11 cellular contexts compared by ENCODE assay signal in the genomic region with DNA sequence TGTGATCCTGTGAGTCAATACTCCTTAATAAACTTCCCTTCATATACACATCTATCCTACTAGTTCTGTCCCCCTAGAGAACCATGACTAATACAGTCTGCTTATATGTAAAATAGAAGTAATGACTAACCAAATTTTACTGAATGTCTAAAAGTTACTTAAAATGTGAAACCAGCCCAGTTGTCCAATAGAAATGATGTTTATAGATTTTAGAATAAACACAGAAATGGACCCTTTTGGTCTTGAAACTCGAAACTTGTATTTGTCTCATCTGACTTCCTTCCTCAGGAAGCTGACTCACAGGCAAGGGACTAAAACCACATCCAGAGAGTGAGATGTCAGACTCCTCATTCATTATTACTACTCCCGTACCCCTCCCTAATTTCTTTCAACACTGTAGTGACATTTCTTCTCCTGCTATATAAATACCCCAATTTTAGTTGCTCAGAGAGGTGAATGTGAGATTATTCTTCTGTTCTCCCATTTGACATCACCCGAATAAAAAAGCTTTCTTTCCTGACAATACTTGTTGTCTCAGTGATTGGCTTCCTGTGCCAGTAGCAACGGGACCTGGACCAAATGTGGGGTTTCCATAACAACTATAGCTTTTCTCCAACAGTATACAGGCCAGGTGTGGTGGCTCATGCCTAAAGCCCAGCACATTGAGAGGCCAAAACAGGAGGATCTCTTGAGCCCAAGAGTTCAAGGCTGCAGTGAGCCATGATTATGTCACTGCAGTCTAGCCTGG.
DNase-seq lines count a peak whose midpoint lies in the region; ATAC-seq and TF ChIP-seq lines count a peak whose summit lies in the region.
"Had no signal": no experiment of that assay in that cellular context is flagged by ENCODE, and none has a peak within 500 bp of the region (broad histone marks: within the 10 kb centered on the region; RNA-seq: fewer than 3 reads in every experiment).

No MANE protein-coding gene starts in this region.

- no peaks in the 10 kb centered on the region for H3K36me3 Mint-ChIP-seq in CD4-positive, alpha-beta T cell (ENCODE audit: low read depth)
- H3K36me3 Mint-ChIP-seq: stimulated activated naive B cell treated with anti-CD40 and anti-IgM and Interleukin-4, amounts not matched to agents 10 μg/mL and 1 μg/mL and 100 μg/mL, for 72 hours had no signal

- H3K27me3 ChIP-seq in BLaER1 treated with 17β-estradiol and CSF1 and Interleukin-3, amounts not matched to agents 10 nM and 100 nM, result no peaks in the 10 kb centered on the region
- no peaks in the 10 kb centered on the region for H3K27me3 ChIP-seq in CD4-positive, alpha-beta T cell (ENCODE audit: control insufficient read depth, insufficient read depth, low read length)

- POLR2A ChIA-PET in CD4-positive, alpha-beta T cell (lab: Charles Lee), result no interaction called here

- intact Hi-C loops in CD4-positive, alpha-beta T cell (cut with DNase I, micrococcal nuclease), result no loop called here
- intact Hi-C loops in posterior cingulate gyrus (cut with DNase I), result no loop called here

- peaks cover 18 to 36% (median 22%) of the 10 kb centered on the region in 10 experiments for H3K4me1 ChIP-seq in BLaER1 treated with 17β-estradiol and CSF1 and Interleukin-3, amounts not matched to agents 10 nM and 100 nM

- CTCF ChIA-PET in CD4-positive, alpha-beta T cell (lab: Charles Lee), result no interaction called here

- H3K27me3 Mint-ChIP-seq in CD4-positive, alpha-beta T cell, result no peaks in the 10 kb centered on the region
- H3K27me3 Mint-ChIP-seq: stimulated activated naive B cell treated with anti-CD40 and anti-IgM and Interleukin-4, amounts not matched to agents 10 μg/mL and 1 μg/mL and 100 μg/mL, for 72 hours had no signal

- H3K4me2 ChIP-seq in BLaER1 treated with 17β-estradiol and CSF1 and Interleukin-3, amounts not matched to agents 10 nM and 100 nM, result peak overlapping the region; percentile 57 to 90 (median 83)

- H3K4me3 Mint-ChIP-seq in CD4-positive, alpha-beta T cell, result no peak overlapping the region
- H3K4me3 Mint-ChIP-seq: stimulated activated naive B cell treated with anti-CD40 and anti-IgM and Interleukin-4, amounts not matched to agents 10 μg/mL and 1 μg/mL and 100 μg/mL, for 72 hours had no signal

- DNase-seq in KG1 (lab: John Stamatoyannopoulos, UW) (peak; percentile 38), dermis blood vessel endothelial cell (peak; percentile 71), posterior cingulate gyrus (no peak), NCI-H774 (lab: John Stamatoyannopoulos, UW) (no peak)
- no peak for DNase-seq in CD4-positive, alpha-beta T cell
- DNase-seq in effector CD8-positive, alpha-beta T cell (lab: John Stamatoyannopoulos, UW), result no peak
- DNase-seq: DMS79; NCI-H2029 treated with DMSO at 0.1 percent for 48 hours; stimulated activated naive B cell treated with anti-CD40 and anti-IgM and Interleukin-4, amounts not matched to agents 10 μg/mL and 1 μg/mL and 100 μg/mL, for 72 hours had no signal

- no peak overlapping the region for H3K27ac Mint-ChIP-seq in CD4-positive, alpha-beta T cell
- H3K27ac Mint-ChIP-seq: stimulated activated naive B cell treated with anti-CD40 and anti-IgM and Interleukin-4, amounts not matched to agents 10 μg/mL and 1 μg/mL and 100 μg/mL, for 72 hours had no signal

- H3K9ac ChIP-seq in BLaER1 treated with 17β-estradiol and CSF1 and Interleukin-3, amounts not matched to agents 10 nM and 100 nM, result peak overlapping the region in 10 of 11 experiments; percentile 36 to 69 (median 65); a peak in 18 of 22 replicates

- TF ChIP-seq CTCF in CD4-positive, alpha-beta T cell (IDR thresholded peaks at IDR 0.05), result no peak

- peaks cover 6% of the 10 kb centered on the region for H3K9me3 Mint-ChIP-seq in CD4-positive, alpha-beta T cell

- H3K27ac ChIP-seq in BLaER1 treated with 17β-estradiol and CSF1 and Interleukin-3, amounts not matched to agents 10 nM and 100 nM, result peak overlapping the region; percentile 51 to 90 (median 85); a peak in 21 of 22 replicates
- no peak overlapping the region for H3K27ac ChIP-seq in CD4-positive, alpha-beta T cell (ENCODE audit: low read depth, low read length)

- H3K9me3 ChIP-seq in BLaER1 treated with 17β-estradiol and CSF1 and Interleukin-3, amounts not matched to agents 10 nM and 100 nM (replicated peaks in 1 of 11), result peaks cover 37 to 53% (median 45%) of the 10 kb centered on the region in 11 experiments
- H3K9me3 ChIP-seq in CD4-positive, alpha-beta T cell (ENCODE audit: control insufficient read depth, low read length), result no peaks in the 10 kb centered on the region

- H3K4me1 Mint-ChIP-seq in CD4-positive, alpha-beta T cell (ENCODE audit: low read depth), result no peaks in the 10 kb centered on the region
- H3K4me1 Mint-ChIP-seq: stimulated activated naive B cell treated with anti-CD40 and anti-IgM and Interleukin-4, amounts not matched to agents 10 μg/mL and 1 μg/mL and 100 μg/mL, for 72 hours had no signal

- peak overlapping the region in 6 of 10 experiments; percentile 5 to 50 (median 26); a peak in 7 of 20 replicates for H3K4me3 ChIP-seq in BLaER1 treated with 17β-estradiol and CSF1 and Interleukin-3, amounts not matched to agents 10 nM and 100 nM

- H4K20me1 ChIP-seq in BLaER1 treated with 17β-estradiol and CSF1 and Interleukin-3, amounts not matched to agents 10 nM and 100 nM, result no peaks in the 10 kb centered on the region

- ATAC-seq in GM21576 (IDR thresholded peaks at IDR 0.05; ENCODE audit: unreplicated experiment), result peak; percentile 74
- ATAC-seq in CD4-positive, alpha-beta T cell (ENCODE audit: poor library complexity), result no peak

- H3K36me3 ChIP-seq in BLaER1 treated with 17β-estradiol and CSF1 and Interleukin-3, amounts not matched to agents 10 nM and 100 nM, result peaks cover 0 to 8% (median 0%) of the 10 kb centered on the region in 11 experiments; a peak in 2 of 22 replicates

Comparison
In these comparisons a context has a peak if more than half of its experiments do, and no peak if none do; other contexts are left out.
1. DNase-seq: peak in KG1 (single experiment) and dermis blood vessel endothelial cell (single experiment); none in CD4-positive, alpha-beta T cell (0 of 10), posterior cingulate gyrus (0 of 10), effector CD8-positive, alpha-beta T cell (single experiment) and NCI-H774 (single experiment).